17 cellular contexts compared by ENCODE assay signal in the genomic region with DNA sequence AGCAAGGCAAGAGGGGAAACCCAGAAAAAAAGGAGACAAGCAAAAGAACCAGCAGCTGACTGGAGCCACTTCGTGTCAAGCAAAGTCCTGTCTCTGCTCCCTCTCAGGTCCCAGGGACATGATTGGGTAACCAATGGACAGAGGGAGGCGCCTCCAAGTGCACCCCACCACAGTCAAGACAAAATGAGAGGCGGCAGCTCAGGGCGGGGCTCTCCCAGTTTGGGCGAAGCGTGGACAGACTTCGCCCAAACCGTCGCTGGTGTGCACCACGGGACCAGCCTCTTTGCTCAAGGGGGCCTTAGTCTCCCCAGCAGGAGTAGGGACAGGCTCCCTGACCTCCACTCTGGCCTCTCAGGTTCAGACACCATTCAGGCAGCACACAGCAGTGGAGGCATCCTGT. TPM values are rescaled to one million over a fixed set of nuclear protein-coding genes. Genes with fewer than 3 reads are reported as not detected.
A peak's percentile ranks its signal among the peaks of the same experiment; 100 is the strongest.
DNase-seq lines count a peak whose midpoint lies in the region; ATAC-seq and TF ChIP-seq lines count a peak whose summit lies in the region.
"Had no signal": no experiment of that assay in that cellular context is flagged by ENCODE, and none has a peak within 500 bp of the region (broad histone marks: within the 10 kb centered on the region; RNA-seq: fewer than 3 reads in every experiment).

No MANE protein-coding gene starts in this region.

- no peak overlapping the region for H3K27ac ChIP-seq in heart left ventricle
- H3K27ac ChIP-seq: prostate gland, testis had no signal

- TF ChIP-seq CTCF in heart left ventricle (IDR thresholded peaks at IDR 0.05), result no peak

- 57 to 68% (median 67%) methylated on average over 10 of the region's 10 CpGs for WGBS in heart left ventricle, 4 donors

- peaks cover 2% of the 10 kb centered on the region for H3K4me1 Mint-ChIP-seq in activated CD8-positive, alpha-beta memory T cell treated with anti-CD3 and anti-CD28 coated beads, Interleukin-2, amount 10 ng/mL, durations not matched to agents 7 days and 5 days

- TF ChIP-seq POLR2A in heart left ventricle (IDR thresholded peaks at IDR 0.05), result no peak

- H3K4me3 Mint-ChIP-seq in activated CD8-positive, alpha-beta memory T cell treated with anti-CD3 and anti-CD28 coated beads, Interleukin-2, amount 10 ng/mL, durations not matched to agents 7 days and 5 days, result no peak overlapping the region

- no peak overlapping the region for H3K4me3 ChIP-seq in heart left ventricle
- H3K4me3 ChIP-seq: mucosa of descending colon, prostate gland, testis had no signal

- no peaks in the 10 kb centered on the region for H3K9me3 ChIP-seq in heart left ventricle
- H3K9me3 ChIP-seq: mucosa of descending colon, prostate gland, testis had no signal

- H3K27ac Mint-ChIP-seq in activated CD8-positive, alpha-beta memory T cell treated with anti-CD3 and anti-CD28 coated beads, Interleukin-2, amount 10 ng/mL, durations not matched to agents 7 days and 5 days, result no peak overlapping the region

- peaks cover 0 to 18% (median 5%) of the 10 kb centered on the region in 12 donors for H3K4me1 ChIP-seq in heart left ventricle
- H3K4me1 ChIP-seq: prostate gland, testis had no signal

- H3K27me3 Mint-ChIP-seq in activated CD8-positive, alpha-beta memory T cell treated with anti-CD3 and anti-CD28 coated beads, Interleukin-2, amount 10 ng/mL, durations not matched to agents 7 days and 5 days, result peaks cover 41% of the 10 kb centered on the region

- no peaks in the 10 kb centered on the region for H3K36me3 ChIP-seq in heart left ventricle
- H3K36me3 ChIP-seq: prostate gland had no signal

- ATAC-seq in activated CD8-positive, alpha-beta memory T cell treated with anti-CD3 and anti-CD28 coated beads, Interleukin-2, amount 10 ng/mL, durations not matched to agents 7 days and 5 days, result no peak
- ATAC-seq in heart left ventricle, result no peak
- no peak for ATAC-seq in sciatic nerve
- ATAC-seq in HG02981 (IDR thresholded peaks at IDR 0.05; ENCODE audit: unreplicated experiment), result no peak
- ATAC-seq: mucosa of descending colon had no signal

- CTCF ChIA-PET in activated CD8-positive, alpha-beta memory T cell treated with anti-CD3 and anti-CD28 coated beads, Interleukin-2, amount 10 ng/mL, durations not matched to agents 7 days and 5 days (lab: Charles Lee), result interaction anchor here (1.2 to 2.1 kb wide), 3 partner anchors 57 to 205 kb away, joined by 3 to 7 read pairs (median 5); no protein-coding TSS in a partner anchor

- peaks cover 10 to 72% (median 40%) of the 10 kb centered on the region in 9 donors for H3K27me3 ChIP-seq in heart left ventricle
- H3K27me3 ChIP-seq: testis had no signal

- H3K9me3 Mint-ChIP-seq in activated CD8-positive, alpha-beta memory T cell treated with anti-CD3 and anti-CD28 coated beads, Interleukin-2, amount 10 ng/mL, durations not matched to agents 7 days and 5 days (ENCODE audit: low read depth), result no peaks in the 10 kb centered on the region

- intact Hi-C loops in heart left ventricle (cut with DNase I) (no loop called here), sciatic nerve (cut with DNase I) (no loop called here)

- peak; percentile 7 for DNase-seq in activated CD8-positive, alpha-beta memory T cell treated with anti-CD3 and anti-CD28 coated beads, Interleukin-2, amount 50 U/mL, for 4 hours
- DNase-seq in activated CD8-positive, alpha-beta memory T cell treated with anti-CD3 and anti-CD28 coated beads, Interleukin-2, amount 10 ng/mL, durations not matched to agents 7 days and 5 days, result no peak
- DNase-seq in NCI-H69 (lab: John Stamatoyannopoulos, UW), result peak; percentile 59
- DNase-seq in heart left ventricle, result peak in 3 of 5 donors; percentile 10 to 20 (median 14)
- peak; percentile 34 for DNase-seq in sciatic nerve (ENCODE audit: low spot score)
- no peak for DNase-seq in GF-D8 (lab: John Stamatoyannopoulos, UW)
- no peak for DNase-seq in NCI-H226
- DNase-seq: amniotic stem cell, COR-L47, cortex of kidney, NCI-H510A, OCI-M1, testis had no signal

- no peaks in the 10 kb centered on the region for H3K36me3 Mint-ChIP-seq in activated CD8-positive, alpha-beta memory T cell treated with anti-CD3 and anti-CD28 coated beads, Interleukin-2, amount 10 ng/mL, durations not matched to agents 7 days and 5 days

RNA-seq across cellular contexts. Expression of gene BEGAIN, which starts 1.5 kb away (rescaled TPM):
- total RNA-seq in activated CD8-positive, alpha-beta memory T cell treated with anti-CD3 and anti-CD28 coated beads, Interleukin-2, amount 10 ng/mL, durations not matched to agents 7 days and 5 days, result 1 to 10 TPM; 1.4 to 1.8 TPM
- total RNA-seq in heart left ventricle (1 to 10 TPM in 5 of 9 donors, under 1 TPM in 4; 0.14 to 2.8 (median 1.9) TPM), sciatic nerve (12.3 TPM)
- polyA plus RNA-seq in heart left ventricle, result under 1 TPM; 0.24 to 0.46 TPM
- total RNA-seq: LHCN-M2 had no signal

Comparison
In these comparisons a context has a peak if more than half of its experiments do, and no peak if none do; other contexts are left out.
1. DNase-seq: peak in activated CD8-positive, alpha-beta memory T cell treated with anti-CD3 and anti-CD28 coated beads, Interleukin-2, amount 50 U/mL, for 4 hours (single experiment), NCI-H69 (single experiment), heart left ventricle (3 of 5) and sciatic nerve (single experiment); none in activated CD8-positive, alpha-beta memory T cell treated with anti-CD3 and anti-CD28 coated beads, Interleukin-2, amount 10 ng/mL, durations not matched to agents 7 days and 5 days (single experiment), GF-D8 (single experiment) and NCI-H226 (single experiment).